8 cellular contexts compared by ENCODE assay signal in the genomic region with DNA sequence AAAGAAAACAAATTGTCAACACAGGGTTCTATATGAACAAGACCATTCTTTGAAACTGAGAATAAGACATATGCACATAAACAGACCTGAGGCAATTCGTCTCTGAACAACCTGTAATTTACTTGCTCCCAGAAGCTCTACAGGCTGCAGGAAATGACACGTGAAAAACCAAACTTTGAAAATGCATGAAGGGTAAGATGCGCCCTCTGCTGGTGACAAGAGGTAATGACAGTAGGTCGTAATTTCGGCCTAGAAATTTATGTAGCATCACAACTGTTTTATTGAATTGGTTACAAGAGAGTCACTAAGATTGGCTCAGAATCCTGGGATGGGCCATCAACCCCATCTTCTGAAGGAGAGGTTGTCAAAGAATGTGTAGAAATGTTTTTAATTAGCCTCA.
A peak's percentile ranks its signal among the peaks of the same experiment; 100 is the strongest.
DNase-seq lines count a peak whose midpoint lies in the region; FAIRE-seq and TF ChIP-seq lines count a peak whose summit lies in the region.

No MANE protein-coding gene starts in this region.

- no peak for TF ChIP-seq POLR2A in H1 (IDR thresholded peaks at IDR 0.05; ENCODE audit: control extremely low read depth in 1 of 2, low read depth in 2 of 2, low read length in 2 of 2)

- no peak overlapping the region for H3K4me2 ChIP-seq in H1 (ENCODE audit: insufficient read depth in 1 of 2, low read depth in 2 of 2, low read length in 2 of 2)
- H3K4me2 ChIP-seq in osteoblast (ENCODE audit: insufficient read depth, low read length), result no peak overlapping the region

- WGBS in H1 (ENCODE audit: extremely low coverage in 1 of 2, insufficient coverage in 1 of 2, insufficient read length in 1 of 2, insufficient replicate concordance in 2 of 2, low coverage in 1 of 2, low lambda C conversion rate in 2 of 2, missing lambda C conversion rate in 1 of 2), 2 experiments, result 28% methylated on average over 5 of the region's 5 CpGs; no CpG with 5 or more reads in 1 of the 2 experiments

- no peak overlapping the region for H4K91ac ChIP-seq in H1 (replicated peaks; ENCODE audit: insufficient read length, low read length)

- H4K5ac ChIP-seq in H1 (ENCODE audit: insufficient read length, low read depth, low read length), result no peak overlapping the region

- no peak overlapping the region for H2AFZ ChIP-seq in H1 (ENCODE audit: low read length)
- H2AFZ ChIP-seq in osteoblast (ENCODE audit: low read length), result no peak overlapping the region

- POLR2A ChIA-PET in H1 (lab: Charles Lee; ENCODE audit: partially characterized antibody), result no interaction called here

- H3K36me3 ChIP-seq in H1 (ENCODE audit: control insufficient read depth in 2 of 4, insufficient read depth in 4 of 4, low read length in 3 of 4) (no peaks in the 10 kb centered on the region), osteoblast (ENCODE audit: insufficient read depth, low read length) (no peaks in the 10 kb centered on the region)

- H3K4me1 ChIP-seq in H1 (replicated peaks in 1 of 4; ENCODE audit: control insufficient read depth in 3 of 4, insufficient read depth in 4 of 4, low read length in 3 of 4) (no peaks in the 10 kb centered on the region), osteoblast (ENCODE audit: insufficient read depth, low read length) (no peaks in the 10 kb centered on the region)

- FAIRE-seq in G401.6 (lab: Jason Lieb, UNC) (peak; percentile 40), HTR-8/SVneo (lab: Jason Lieb, UNC) (peak; percentile 87), H1 (lab: Jason Lieb, UNC) (peak; percentile 91)

- no peak overlapping the region for H2BK12ac ChIP-seq in H1 (ENCODE audit: low read depth, low read length)

- no peak overlapping the region for H3K18ac ChIP-seq in H1 (ENCODE audit: extremely low read depth, low read length)

- H2BK15ac ChIP-seq in H1 (ENCODE audit: low read length), result no peak overlapping the region

- no peak overlapping the region for H3K4ac ChIP-seq in H1 (replicated peaks; ENCODE audit: insufficient read length, low read depth, low read length)

- H3K27me3 ChIP-seq in H1 (replicated peaks in 1 of 4; ENCODE audit: control insufficient read depth in 3 of 4, extremely low read depth in 1 of 4, insufficient read depth in 3 of 4, low read length in 3 of 4), result no peaks in the 10 kb centered on the region
- no peaks in the 10 kb centered on the region for H3K27me3 ChIP-seq in osteoblast (ENCODE audit: insufficient read depth, low read length)

- H3K79me2 ChIP-seq in H1 (ENCODE audit: control insufficient read depth in 1 of 2, insufficient read depth in 2 of 2, low read length in 2 of 2) (no peaks in the 10 kb centered on the region), osteoblast (ENCODE audit: insufficient read depth, low read length) (no peaks in the 10 kb centered on the region)

- no peak overlapping the region for H3K9ac ChIP-seq in H1 (replicated peaks in 1 of 4; ENCODE audit: extremely low read depth in 1 of 4, low read depth in 3 of 4, low read length in 3 of 4)

- peak; percentile 63 to 74 for TF ChIP-seq RAD21 in H1 (IDR thresholded peaks at IDR 0.05 in 1 of 2, conservative IDR thresholded peaks at IDR 0.05 in 1 of 2; ENCODE audit: low read depth in 2 of 2, low read length in 2 of 2)

- H3K23ac ChIP-seq in H1 (ENCODE audit: insufficient read length), result no peak overlapping the region

- H2BK5ac ChIP-seq in H1 (ENCODE audit: low read depth, low read length), result no peak overlapping the region

- H2BK120ac ChIP-seq in H1 (replicated peaks; ENCODE audit: low read depth, low read length), result no peak overlapping the region

- no peaks in the 10 kb centered on the region for H4K20me1 ChIP-seq in H1 (replicated peaks in 1 of 2; ENCODE audit: control insufficient read depth in 1 of 2, insufficient read depth in 2 of 2, low read length in 2 of 2)
- H4K20me1 ChIP-seq in osteoblast (ENCODE audit: insufficient read depth, low read length), result no peaks in the 10 kb centered on the region

- H3K79me1 ChIP-seq in H1 (ENCODE audit: low read depth, low read length), result no peaks in the 10 kb centered on the region

- DNase-seq in AG09319 (ENCODE audit: extremely low read depth, low read depth) (no peak), HTR-8/SVneo (ENCODE audit: insufficient read length, low spot score) (peak; percentile 27), RPMI8226 (peak; percentile 35), H1 (ENCODE audit: low read depth in 1 of 2, low spot score in 2 of 2) (no peak), osteoblast (ENCODE audit: insufficient read length, low spot score, missing footprints) (peak; percentile 15), KG1 (lab: John Stamatoyannopoulos, UW) (no peak), DMS79 treated with DMSO at 0.1 percent for 48 hours (lab: John Stamatoyannopoulos, UW) (no peak)

- H3K23me2 ChIP-seq in H1 (ENCODE audit: low read depth, low read length), result no peaks in the 10 kb centered on the region

- H3K27ac ChIP-seq in H1 (ENCODE audit: low read depth, low read length), result no peak overlapping the region
- H3K27ac ChIP-seq in osteoblast (ENCODE audit: low read depth, low read length), result no peak overlapping the region

- H3K4me3 ChIP-seq in H1 (ENCODE audit: extremely low read depth in 1 of 4, insufficient read depth in 2 of 4, low read depth in 3 of 4, low read length in 4 of 4), result no peak overlapping the region
- H3K4me3 ChIP-seq in osteoblast (ENCODE audit: insufficient read depth, low read length), result no peak overlapping the region

- CTCF ChIA-PET in H1 (lab: Charles Lee; ENCODE audit: partially characterized antibody), result interaction anchor here (0.6 to 2.4 kb wide), 7 partner anchors 9 to 421 kb away, joined by 3 to 9 read pairs (median 3); no protein-coding TSS in a partner anchor

- no peak overlapping the region for H3K14ac ChIP-seq in H1 (ENCODE audit: insufficient read length)

- TF ChIP-seq EP300 in H1 (IDR thresholded peaks at IDR 0.05; ENCODE audit: borderline replicate concordance in 1 of 2, low read depth in 2 of 2, low read length in 2 of 2), result no peak

- H3K9me3 ChIP-seq in H1 (ENCODE audit: insufficient read depth in 2 of 2, low read depth in 1 of 2, low read length in 1 of 2) (no peaks in the 10 kb centered on the region), osteoblast (ENCODE audit: low read depth, low read length) (no peaks in the 10 kb centered on the region)

- H2AK5ac ChIP-seq in H1 (ENCODE audit: low read depth, low read length), result no peak overlapping the region

- H2BK20ac ChIP-seq in H1 (ENCODE audit: low read length), result no peak overlapping the region

- no peak overlapping the region for H4K8ac ChIP-seq in H1 (ENCODE audit: extremely low read depth, insufficient read depth, low read length)

- peak; percentile 76 for TF ChIP-seq CTCF in AG09319 (IDR thresholded peaks at IDR 0.05; ENCODE audit: low read depth, low read length)
- peak in 2 of 3 experiments; percentile 36 to 64; a peak in 2 of 4 replicates for TF ChIP-seq CTCF in H1 (IDR thresholded peaks at IDR 0.05; ENCODE audit: control extremely low read depth in 1 of 3, insufficient read depth in 1 of 3, low read depth in 1 of 3, low read length in 3 of 3)
- peak; percentile 59 for TF ChIP-seq CTCF in osteoblast (IDR thresholded peaks at IDR 0.05; ENCODE audit: extremely low read depth, low read depth, low read length)

- no peak overlapping the region for H3K56ac ChIP-seq in H1 (replicated peaks; ENCODE audit: insufficient read length, low read depth, low read length)

TF ChIP-seq in H1, 55 proteins besides CTCF, POLR2A, EP300 and RAD21:
- TF ChIP-seq EGR1 (IDR thresholded peaks at IDR 0.05; ENCODE audit: borderline replicate concordance, low read depth, low read length), result no peak
- no peak for TF ChIP-seq PHF8 (conservative IDR thresholded peaks at IDR 0.05; ENCODE audit: low read depth, low read length)
- TF ChIP-seq TEAD4 (IDR thresholded peaks at IDR 0.05; ENCODE audit: low read depth, low read length), result no peak
- no peak for TF ChIP-seq CEBPB (IDR thresholded peaks at IDR 0.05; ENCODE audit: low read depth, low read length)
- TF ChIP-seq RXRA (IDR thresholded peaks at IDR 0.05; ENCODE audit: insufficient read depth, low read depth, low read length), result no peak
- no peak for TF ChIP-seq POU5F1 (IDR thresholded peaks at IDR 0.05; ENCODE audit: low read depth, low read length)
- TF ChIP-seq, protein P1, sequence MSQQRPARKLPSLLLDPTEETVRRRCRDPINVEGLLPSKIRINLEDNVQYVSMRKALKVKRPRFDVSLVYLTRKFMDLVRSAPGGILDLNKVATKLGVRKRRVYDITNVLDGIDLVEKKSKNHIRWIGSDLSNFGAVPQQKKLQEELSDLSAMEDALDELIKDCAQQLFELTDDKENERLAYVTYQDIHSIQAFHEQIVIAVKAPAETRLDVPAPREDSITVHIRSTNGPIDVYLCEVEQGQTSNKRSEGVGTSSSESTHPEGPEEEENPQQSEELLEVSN (IDR thresholded peaks at IDR 0.05), result no peak
- no peak for TF ChIP-seq KDM1A (IDR thresholded peaks at IDR 0.05; ENCODE audit: borderline replicate concordance, low read length)
- no peak for TF ChIP-seq CHD1 (IDR thresholded peaks at IDR 0.05; ENCODE audit: low read depth, low read length)
- no peak for TF ChIP-seq TAF7 (optimal IDR thresholded peaks at IDR 0.05; ENCODE audit: borderline replicate concordance, low read depth, low read length)
- no peak for TF ChIP-seq TAF1 (IDR thresholded peaks at IDR 0.05; ENCODE audit: low read depth, low read length)
- TF ChIP-seq ATF2 (IDR thresholded peaks at IDR 0.05; ENCODE audit: low read length), result no peak

Comparison
In these comparisons a context has a peak if more than half of its experiments do, and no peak if none do; other contexts are left out.
1. DNase-seq: peak in HTR-8/SVneo (single experiment), RPMI8226 (single experiment) and osteoblast (single experiment); none in AG09319 (single experiment), H1 (0 of 2), KG1 (single experiment) and DMS79 treated with DMSO at 0.1 percent for 48 hours (single experiment).
2. Peak in every context shown above with its lines, with median percentiles within 50 percentile points of each other: CTCF ChIP-seq.